Comparison of ENCODE assay signal across 17 cellular contexts in genomic region chr1:24870551-24871195, GRCh38. TPM values are rescaled to one million over a fixed set of nuclear protein-coding genes. Genes with fewer than 3 reads are reported as not detected.
A peak's percentile ranks its signal among the peaks of the same experiment; 100 is the strongest.
DNase-seq lines count a peak whose midpoint lies in the region; ATAC-seq, FAIRE-seq and TF ChIP-seq lines count a peak whose summit lies in the region.
"Had no signal": no experiment of that assay in that cellular context is flagged by ENCODE, and none has a peak within 500 bp of the region (broad histone marks: within the 10 kb centered on the region; RNA-seq: fewer than 3 reads in every experiment).

No MANE protein-coding gene starts in this region.

- H3K36me3 Mint-ChIP-seq in astrocyte (ENCODE audit: low read depth, unreplicated experiment), result no peaks in the 10 kb centered on the region
- H3K36me3 Mint-ChIP-seq in stimulated activated effector memory CD8-positive, alpha-beta T cell treated with anti-CD3 and anti-CD28 coated beads, Interleukin-12 subunit alpha, Interleukin-12 subunit beta, amount 100 ng/mL, for 72 hours, result no peaks in the 10 kb centered on the region

- H3K36me3 ChIP-seq in H7 (replicated peaks; ENCODE audit: control insufficient read depth, insufficient read depth, low read length) (no peaks in the 10 kb centered on the region), astrocyte (ENCODE audit: insufficient read depth, low read length) (no peaks in the 10 kb centered on the region)
- H3K36me3 ChIP-seq: ovary, suprapubic skin had no signal

- TF ChIP-seq CTCF in astrocyte (IDR thresholded peaks at IDR 0.05; ENCODE audit: insufficient read depth, low read depth, low read length), result no peak

- H3K27ac Mint-ChIP-seq in astrocyte (ENCODE audit: unreplicated experiment), result peak overlapping the region; percentile 62
- peak overlapping the region; percentile 69 for H3K27ac Mint-ChIP-seq in stimulated activated effector memory CD8-positive, alpha-beta T cell treated with anti-CD3 and anti-CD28 coated beads, Interleukin-12 subunit alpha, Interleukin-12 subunit beta, amount 100 ng/mL, for 72 hours

- no peak overlapping the region for H3K9ac ChIP-seq in astrocyte (ENCODE audit: low read length)

- H2AFZ ChIP-seq in astrocyte (ENCODE audit: low read depth, low read length), result no peak overlapping the region

- no peaks in the 10 kb centered on the region for H3K4me1 ChIP-seq in astrocyte (ENCODE audit: insufficient read depth, low read length)
- H3K4me1 ChIP-seq: suprapubic skin had no signal

- FAIRE-seq in astrocyte (lab: Jason Lieb, UNC), result no peak

- H3K79me2 ChIP-seq in astrocyte (ENCODE audit: insufficient read depth, low read length), result no peaks in the 10 kb centered on the region

- no peak overlapping the region for H3K27ac ChIP-seq in astrocyte (ENCODE audit: low read depth, low read length)
- H3K27ac ChIP-seq: ovary had no signal

- H3K9me3 ChIP-seq in astrocyte (ENCODE audit: insufficient read depth, low read depth, low read length), result no peaks in the 10 kb centered on the region
- H3K9me3 ChIP-seq: ovary, suprapubic skin had no signal

- no peaks in the 10 kb centered on the region for H3K9me3 Mint-ChIP-seq in astrocyte (ENCODE audit: unreplicated experiment)
- no peaks in the 10 kb centered on the region for H3K9me3 Mint-ChIP-seq in stimulated activated effector memory CD8-positive, alpha-beta T cell treated with anti-CD3 and anti-CD28 coated beads, Interleukin-12 subunit alpha, Interleukin-12 subunit beta, amount 100 ng/mL, for 72 hours
- H3K9me3 Mint-ChIP-seq: central memory CD8-positive, alpha-beta T cell had no signal

- no peak overlapping the region for H3K4me2 ChIP-seq in astrocyte (ENCODE audit: low read length)
- H3K4me2 ChIP-seq: smooth muscle cell had no signal

- H3K4me3 ChIP-seq in H7 (ENCODE audit: insufficient read depth, low read depth, low read length), result no peak overlapping the region
- H3K4me3 ChIP-seq in astrocyte (ENCODE audit: insufficient read depth, low read depth, low read length), result no peak overlapping the region
- H3K4me3 ChIP-seq: ovary, smooth muscle cell, suprapubic skin had no signal

- peaks cover 42% of the 10 kb centered on the region for H3K27me3 Mint-ChIP-seq in astrocyte (ENCODE audit: low read depth, unreplicated experiment)
- H3K27me3 Mint-ChIP-seq: central memory CD8-positive, alpha-beta T cell had no signal

- H3K27me3 ChIP-seq in H7 (ENCODE audit: control insufficient read depth, insufficient read depth, low read length) (no peaks in the 10 kb centered on the region; the same call in 1 of the 2 replicates), astrocyte (ENCODE audit: insufficient read depth, low read length) (peaks cover 9% of the 10 kb centered on the region)
- H3K27me3 ChIP-seq: ovary had no signal

- no peak overlapping the region for H3K4me3 Mint-ChIP-seq in astrocyte (ENCODE audit: unreplicated experiment)
- H3K4me3 Mint-ChIP-seq in stimulated activated effector memory CD8-positive, alpha-beta T cell treated with anti-CD3 and anti-CD28 coated beads, Interleukin-12 subunit alpha, Interleukin-12 subunit beta, amount 100 ng/mL, for 72 hours, result no peak overlapping the region
- H3K4me3 Mint-ChIP-seq: central memory CD8-positive, alpha-beta T cell had no signal

- no peaks in the 10 kb centered on the region for H4K20me1 ChIP-seq in astrocyte (ENCODE audit: insufficient read depth, low read length)

- ATAC-seq in stimulated activated effector memory CD8-positive, alpha-beta T cell treated with anti-CD3 and anti-CD28 coated beads, Interleukin-12 subunit alpha, Interleukin-12 subunit beta, amount 100 ng/mL, for 72 hours, result no peak
- ATAC-seq in HG03097 (IDR thresholded peaks at IDR 0.05; ENCODE audit: low FRiP score, unreplicated experiment) (no peak), GM18861 (IDR thresholded peaks at IDR 0.05; ENCODE audit: unreplicated experiment) (no peak)

- DNase-seq in activated effector memory CD4-positive, alpha-beta T cell treated with anti-CD3 and anti-CD28 coated beads, Interleukin-2, amount 50 U/mL, for 16 hours, result peak; percentile 63
- no peak for DNase-seq in activated effector memory CD4-positive, alpha-beta T cell treated with Interleukin-2 at 50 U/mL for 16 hours
- DNase-seq in H7 (peak; percentile 46), astrocyte (ENCODE audit: low read depth) (no peak), medulla oblongata (ENCODE audit: extremely low spot score) (no peak)
- DNase-seq in stimulated activated effector memory CD8-positive, alpha-beta T cell treated with anti-CD3 and anti-CD28 coated beads, Interleukin-12 subunit alpha, Interleukin-12 subunit beta, amount 100 ng/mL, for 72 hours (ENCODE audit: low spot score in 2 of 2), result no peak
- DNase-seq: activated CD4-positive, alpha-beta T cell treated with anti-CD3 and anti-CD28 coated beads for 1 hour; DMS53; midbrain; NCI-H2029; NCI-H524 treated with DMSO at 0.1 percent for 48 hours; ovary had no signal

- H3K4me1 Mint-ChIP-seq in astrocyte (ENCODE audit: low read depth, unreplicated experiment), result peaks cover 4% of the 10 kb centered on the region
- H3K4me1 Mint-ChIP-seq in stimulated activated effector memory CD8-positive, alpha-beta T cell treated with anti-CD3 and anti-CD28 coated beads, Interleukin-12 subunit alpha, Interleukin-12 subunit beta, amount 100 ng/mL, for 72 hours, result peaks cover 26% of the 10 kb centered on the region

RNA-seq across cellular contexts. Expression of gene RUNX3, which starts 59.4 kb away (rescaled TPM):
- 1.3 and 3.5 TPM in 2 replicates for total RNA-seq in H7 (2014; rRNA removed; shearing (Covaris generic))
- total RNA-seq in astrocyte, result 2.1 and 2.5 TPM in 2 replicates

Comparison
In these comparisons a context has a peak if more than half of its experiments do, and no peak if none do; other contexts are left out.
1. DNase-seq: peak in activated effector memory CD4-positive, alpha-beta T cell treated with anti-CD3 and anti-CD28 coated beads, Interleukin-2, amount 50 U/mL, for 16 hours (single experiment) and H7 (single experiment); none in activated effector memory CD4-positive, alpha-beta T cell treated with Interleukin-2 at 50 U/mL for 16 hours (single experiment), astrocyte (single experiment), stimulated activated effector memory CD8-positive, alpha-beta T cell treated with anti-CD3 and anti-CD28 coated beads, Interleukin-12 subunit alpha, Interleukin-12 subunit beta, amount 100 ng/mL, for 72 hours (0 of 2) and medulla oblongata (single experiment).